10 cellular contexts compared by ENCODE assay signal in genomic region chr16:31113420-31114124, GRCh38. TPM values are rescaled to one million over a fixed set of nuclear protein-coding genes. Genes with fewer than 3 reads are reported as not detected.
DNase-seq lines count a peak whose midpoint lies in the region; ATAC-seq and TF ChIP-seq lines count a peak whose summit lies in the region.
"Had no signal": no experiment of that assay in that cellular context is flagged by ENCODE, and none has a peak within 500 bp of the region (broad histone marks: within the 10 kb centered on the region; RNA-seq: fewer than 3 reads in every experiment).

No MANE protein-coding gene starts in this region.

- TF ChIP-seq EP300 in tibial nerve (IDR thresholded peaks at IDR 0.05): peak in 1 of 2 donors; percentile 10

- H3K79me2 ChIP-seq in mammary epithelial cell (ENCODE audit: insufficient read depth, low read length): peaks cover 35% of the 10 kb centered on the region

- H3K4me3 Mint-ChIP-seq in MCF 10A (ENCODE audit: unreplicated experiment) (no peak overlapping the region), nephron progenitor cell (no peak overlapping the region)
- no peak overlapping the region for H3K4me3 Mint-ChIP-seq in activated CD8-positive, alpha-beta T cell treated with anti-CD3 and anti-CD28 coated beads for 36 hours

- no peak overlapping the region for H3K27ac ChIP-seq in mammary epithelial cell (ENCODE audit: insufficient read depth, low read depth, low read length)
- H3K27ac ChIP-seq in left lung: peak overlapping the region; percentile 46 to 90
- H3K27ac ChIP-seq in tibial nerve: peak overlapping the region in 3 of 4 donors; percentile 25 to 74 (median 69)

- CTCF ChIA-PET in MCF 10A (lab: Yijun Ruan, JAX): interaction anchor here (0.6 to 1.4 kb wide), 4 partner anchors 29 to 277 kb away, joined by 3 to 4 read pairs (median 4); partner anchors contain the start of gene PRSS36
- CTCF ChIA-PET in mammary epithelial cell (lab: Charles Lee; ENCODE audit: low non-redundant PET): no interaction called here
- CTCF ChIA-PET in activated CD8-positive, alpha-beta T cell treated with anti-CD3 and anti-CD28 coated beads for 36 hours (lab: Charles Lee): interaction anchor here (2.9 kb wide), 1 partner anchor 29 kb away, joined by 10 read pairs; no protein-coding TSS in a partner anchor

- POLR2A ChIA-PET in MCF 10A (lab: Yijun Ruan, JAX): interaction anchor here (0.7 to 1.2 kb wide), 4 partner anchors 23 to 40 kb away, joined by 3 read pairs; partner anchors contain the start of genes ZNF646 and ZNF668
- POLR2A ChIA-PET in activated CD8-positive, alpha-beta T cell treated with anti-CD3 and anti-CD28 coated beads for 36 hours (lab: Charles Lee): interaction anchor here (0.7 to 1.0 kb wide), 2 partner anchors 19 to 40 kb away, joined by 3 to 6 read pairs; partner anchors contain the start of genes VKORC1, ZNF646 and ZNF668

- H3K9me3 ChIP-seq in mammary epithelial cell (replicated peaks; ENCODE audit: insufficient read depth, low read length) (no peaks in the 10 kb centered on the region), left lung (no peaks in the 10 kb centered on the region), tibial nerve (no peaks in the 10 kb centered on the region)

- DNase-seq in MCF 10A (ENCODE audit: unreplicated experiment) (no peak), mammary epithelial cell (no peak), left lung (peak in 1 of 2 donors; percentile 37), tibial nerve (ENCODE audit: low spot score in 2 of 2) (no peak), nephron progenitor cell (no peak), NCI-H1105 (lab: John Stamatoyannopoulos, UW) (no peak)
- no peak for DNase-seq in activated CD8-positive, alpha-beta T cell treated with anti-CD3 and anti-CD28 coated beads for 36 hours
- DNase-seq: CD4-positive, CD25-positive, alpha-beta regulatory T cell; NCI-H526 treated with DMSO at 0.1 percent for 48 hours had no signal

- BruUV-seq in MCF 10A (replicated peaks; lab: Mats Ljungman, UMichigan) (no TSS peak), mammary epithelial cell (replicated peaks; lab: Mats Ljungman, UMichigan) (no TSS peak)

- no peaks in the 10 kb centered on the region for H3K27me3 Mint-ChIP-seq in MCF 10A (ENCODE audit: insufficient read depth, unreplicated experiment)
- H3K27me3 Mint-ChIP-seq in activated CD8-positive, alpha-beta T cell treated with anti-CD3 and anti-CD28 coated beads for 36 hours: no peaks in the 10 kb centered on the region
- H3K27me3 Mint-ChIP-seq in nephron progenitor cell (ENCODE audit: low read depth, poor library complexity): peaks cover 3% of the 10 kb centered on the region
- H3K27me3 Mint-ChIP-seq: CD4-positive, CD25-positive, alpha-beta regulatory T cell had no signal

- H3K36me3 ChIP-seq in mammary epithelial cell (ENCODE audit: insufficient read depth, low read length): no peaks in the 10 kb centered on the region
- peaks cover 0 to 39% of the 10 kb centered on the region in 2 donors for H3K36me3 ChIP-seq in left lung
- H3K36me3 ChIP-seq in tibial nerve: peaks cover 0 to 41% (median 0%) of the 10 kb centered on the region in 3 donors

- TF ChIP-seq POLR2A in tibial nerve (IDR thresholded peaks at IDR 0.05): no peak

- TF ChIP-seq CTCF in MCF 10A (IDR thresholded peaks at IDR 0.05; ENCODE audit: unreplicated experiment): no peak
- TF ChIP-seq CTCF in mammary epithelial cell (conservative IDR thresholded peaks at IDR 0.05 in 1 of 2, IDR thresholded peaks at IDR 0.05 in 1 of 2; ENCODE audit: extremely low read depth in 1 of 2, insufficient read depth in 1 of 2, low read depth in 1 of 2, low read length in 2 of 2): no peak
- TF ChIP-seq CTCF in activated CD8-positive, alpha-beta T cell treated with anti-CD3 and anti-CD28 coated beads for 36 hours (IDR thresholded peaks at IDR 0.05): no peak
- TF ChIP-seq CTCF in left lung (IDR thresholded peaks at IDR 0.05): no peak
- no peak for TF ChIP-seq CTCF in tibial nerve (IDR thresholded peaks at IDR 0.05)
- no peak for TF ChIP-seq CTCF in nephron progenitor cell (IDR thresholded peaks at IDR 0.05)

- H3K4me1 Mint-ChIP-seq in MCF 10A (ENCODE audit: insufficient read depth, unreplicated experiment) (peaks cover 24% of the 10 kb centered on the region), nephron progenitor cell (peaks cover 18% of the 10 kb centered on the region)
- peaks cover 29% of the 10 kb centered on the region for H3K4me1 Mint-ChIP-seq in activated CD8-positive, alpha-beta T cell treated with anti-CD3 and anti-CD28 coated beads for 36 hours (ENCODE audit: low read depth)

- no peak overlapping the region for H3K4me3 ChIP-seq in mammary epithelial cell (replicated peaks in 1 of 3; ENCODE audit: insufficient read depth in 1 of 3, low read depth in 2 of 3, low read length in 3 of 3)
- no peak overlapping the region for H3K4me3 ChIP-seq in left lung
- no peak overlapping the region for H3K4me3 ChIP-seq in tibial nerve

- H2AFZ ChIP-seq in mammary epithelial cell (ENCODE audit: low read depth, low read length): no peak overlapping the region

- H3K36me3 Mint-ChIP-seq in MCF 10A (ENCODE audit: insufficient read depth, unreplicated experiment) (peaks cover 47% of the 10 kb centered on the region), nephron progenitor cell (ENCODE audit: low read depth) (peaks cover 16% of the 10 kb centered on the region)
- peaks cover 18% of the 10 kb centered on the region for H3K36me3 Mint-ChIP-seq in activated CD8-positive, alpha-beta T cell treated with anti-CD3 and anti-CD28 coated beads for 36 hours (ENCODE audit: low read depth)

- no peaks in the 10 kb centered on the region for H3K9me3 Mint-ChIP-seq in MCF 10A (ENCODE audit: unreplicated experiment)
- H3K9me3 Mint-ChIP-seq in activated CD8-positive, alpha-beta T cell treated with anti-CD3 and anti-CD28 coated beads for 36 hours: no peaks in the 10 kb centered on the region
- no peaks in the 10 kb centered on the region for H3K9me3 Mint-ChIP-seq in nephron progenitor cell
- H3K9me3 Mint-ChIP-seq: CD4-positive, CD25-positive, alpha-beta regulatory T cell had no signal

- no peak for ATAC-seq in activated CD8-positive, alpha-beta T cell treated with anti-CD3 and anti-CD28 coated beads for 36 hours
- no peak for ATAC-seq in left lung
- ATAC-seq in HG03432 (IDR thresholded peaks at IDR 0.05; ENCODE audit: unreplicated experiment): no peak

- H3K27ac Mint-ChIP-seq in MCF 10A (ENCODE audit: low read depth, unreplicated experiment) (peak overlapping the region; percentile 42), nephron progenitor cell (no peak overlapping the region)
- H3K27ac Mint-ChIP-seq in activated CD8-positive, alpha-beta T cell treated with anti-CD3 and anti-CD28 coated beads for 36 hours: peak overlapping the region; percentile 78

- no peak overlapping the region for H3K4me2 ChIP-seq in mammary epithelial cell (ENCODE audit: insufficient read depth, low read depth, low read length)

- in situ Hi-C loops in mammary epithelial cell (cut with MboI; ENCODE audit: low sequenced_read_pairs in 2 of 2): no loop called here

- WGBS in mammary epithelial cell (ENCODE audit: low coverage, missing lambda C conversion rate): 83% methylated on average over 2 of the region's 2 CpGs
- WGBS in tibial nerve, 2 donors: 63 to 69% methylated on average over 2 of the region's 2 CpGs

- peaks cover 10% of the 10 kb centered on the region for H3K4me1 ChIP-seq in mammary epithelial cell (ENCODE audit: insufficient read depth, low read length)
- H3K4me1 ChIP-seq in left lung: peaks cover 11 to 72% of the 10 kb centered on the region in 2 donors
- H3K4me1 ChIP-seq in tibial nerve: peaks cover 0 to 27% (median 16%) of the 10 kb centered on the region in 4 donors

- H4K20me1 ChIP-seq in mammary epithelial cell (ENCODE audit: insufficient read depth, low read length): no peaks in the 10 kb centered on the region

- intact Hi-C loops in MCF 10A (cut with micrococcal nuclease) (no loop called here), mammary epithelial cell (cut with micrococcal nuclease) (no loop called here), left lung (cut with DNase I) (no loop called here)
- intact Hi-C loops in activated CD8-positive, alpha-beta T cell treated with anti-CD3 and anti-CD28 coated beads for 36 hours (cut with micrococcal nuclease): loop anchor here (10.0 kb wide), 1 partner anchor 61 kb away; no protein-coding TSS in a partner anchor

- dilution Hi-C loops in mammary epithelial cell (cut with HindIII; ENCODE audit: low sequenced_read_pairs): loop anchor here (5.0 to 10.0 kb wide), 2 partner anchors 41 to 169 kb away; partner anchors contain the start of genes ORAI3, ZNF646 and ZNF668

- no peak overlapping the region for H3K9ac ChIP-seq in mammary epithelial cell (ENCODE audit: insufficient read depth, low read length)

- H3K27me3 ChIP-seq in mammary epithelial cell (ENCODE audit: insufficient read depth, low read length): no peaks in the 10 kb centered on the region
- no peaks in the 10 kb centered on the region for H3K27me3 ChIP-seq in left lung
- no peaks in the 10 kb centered on the region for H3K27me3 ChIP-seq in tibial nerve

RNA-seq across cellular contexts. Expression of gene KAT8, which starts 3.9 kb away (rescaled TPM):
- total RNA-seq in MCF 10A (2022): 42.0 and 45.8 TPM in 2 replicates
- total RNA-seq in mammary epithelial cell: 10 to 100 TPM; 22.7 to 34.0 TPM
- polyA plus RNA-seq in mammary epithelial cell: 23.1 TPM
- polyA minus RNA-seq in mammary epithelial cell: 17.5 TPM
- 10 to 100 TPM; 55.6 to 58.7 TPM for total RNA-seq in activated CD8-positive, alpha-beta T cell treated with anti-CD3 and anti-CD28 coated beads for 36 hours
- 10 to 100 TPM; 49.8 to 55.0 TPM for total RNA-seq in left lung
- 10 to 100 TPM; 79.5 to 99.0 (median 92.7) TPM for total RNA-seq in tibial nerve

RNA-seq across cellular contexts. Expression of gene BCKDK, which starts 5.4 kb away (rescaled TPM):
- total RNA-seq in MCF 10A (2022) (31.7 and 41.0 TPM in 2 replicates), mammary epithelial cell (10 to 100 TPM; 26.3 to 47.8 TPM), left lung (10 to 100 TPM; 36.1 to 43.8 TPM), tibial nerve (10 to 100 TPM; 37.9 to 53.4 (median 45.6) TPM)
- 52.1 TPM for polyA plus RNA-seq in mammary epithelial cell
- 48.5 TPM for polyA minus RNA-seq in mammary epithelial cell
- total RNA-seq in activated CD8-positive, alpha-beta T cell treated with anti-CD3 and anti-CD28 coated beads for 36 hours: 10 to 100 TPM; 55.1 to 58.7 TPM

RNA-seq across cellular contexts. Expression of gene VKORC1, which starts 19.0 kb away (rescaled TPM):
- total RNA-seq in MCF 10A (2022) (64.7 and 66.3 TPM in 2 replicates), mammary epithelial cell (10 to 100 TPM; 45.7 to 65.0 TPM), left lung (100 to 1,000 TPM in 1 of 2 donors, 10 to 100 TPM in 1; 76.4 to 102 TPM), tibial nerve (100 to 1,000 TPM; 114 to 180 (median 136) TPM)
- 210 TPM for polyA plus RNA-seq in mammary epithelial cell
- polyA minus RNA-seq in mammary epithelial cell: 62.7 TPM
- total RNA-seq in activated CD8-positive, alpha-beta T cell treated with anti-CD3 and anti-CD28 coated beads for 36 hours: 10 to 100 TPM; 68.5 to 71.5 TPM

RNA-seq across cellular contexts. Expression of gene PRSS8, which starts 22.0 kb away (rescaled TPM):
- total RNA-seq in MCF 10A (2022) (24.6 and 32.6 TPM in 2 replicates), mammary epithelial cell (10 to 100 TPM; 43.7 to 69.4 TPM), left lung (100 to 1,000 TPM in 1 of 2 donors, 10 to 100 TPM in 1; 61.2 to 129 TPM), tibial nerve (under 1 TPM in 1 of 4 donors, not detected in 3; 0.20 TPM)
- polyA plus RNA-seq in mammary epithelial cell: 66.3 TPM
- polyA minus RNA-seq in mammary epithelial cell: 52.7 TPM
- total RNA-seq in activated CD8-positive, alpha-beta T cell treated with anti-CD3 and anti-CD28 coated beads for 36 hours: not detected
- total RNA-seq: CD4-positive, CD25-positive, alpha-beta regulatory T cell had no signal
- polyA plus RNA-seq: CD4-positive, CD25-positive, alpha-beta regulatory T cell had no signal

RNA-seq across cellular contexts. Expression of gene PRSS53, which starts 24.8 kb away (rescaled TPM):
- total RNA-seq in MCF 10A (2022): 4.4 and 5.5 TPM in 2 replicates
- 1 to 10 TPM; 1.7 to 2.6 TPM for total RNA-seq in mammary epithelial cell
- polyA plus RNA-seq in mammary epithelial cell: 1.6 TPM
- 2.1 TPM for polyA minus RNA-seq in mammary epithelial cell
- total RNA-seq in activated CD8-positive, alpha-beta T cell treated with anti-CD3 and anti-CD28 coated beads for 36 hours: 1 to 10 TPM; 5.5 to 8.6 TPM
- total RNA-seq in left lung: 1 to 10 TPM; 1.9 to 2.9 TPM
- total RNA-seq in tibial nerve: 1 to 10 TPM; 1.3 to 5.4 (median 3.1) TPM
